ENCODE assay signal across 1 cellular context in genomic region chr17:48514483-48514876, GRCh38.
TF ChIP-seq lines count a peak whose summit lies in the region.

No MANE protein-coding gene starts in this region.

TF ChIP-seq in GM23338, 12 proteins besides CTCF, POLR2A, EP300 and RAD21 (continued from another document):
- TF ChIP-seq CREB1 (CRISPR knock-in tag; IDR thresholded peaks at IDR 0.05; ENCODE audit: low read depth) (no peak), ZNF331 (CRISPR knock-in tag; IDR thresholded peaks at IDR 0.05; ENCODE audit: low read depth) (no peak), ZNF114 (CRISPR knock-in tag; IDR thresholded peaks at IDR 0.05) (no peak)
- TF ChIP-seq, protein P1, sequence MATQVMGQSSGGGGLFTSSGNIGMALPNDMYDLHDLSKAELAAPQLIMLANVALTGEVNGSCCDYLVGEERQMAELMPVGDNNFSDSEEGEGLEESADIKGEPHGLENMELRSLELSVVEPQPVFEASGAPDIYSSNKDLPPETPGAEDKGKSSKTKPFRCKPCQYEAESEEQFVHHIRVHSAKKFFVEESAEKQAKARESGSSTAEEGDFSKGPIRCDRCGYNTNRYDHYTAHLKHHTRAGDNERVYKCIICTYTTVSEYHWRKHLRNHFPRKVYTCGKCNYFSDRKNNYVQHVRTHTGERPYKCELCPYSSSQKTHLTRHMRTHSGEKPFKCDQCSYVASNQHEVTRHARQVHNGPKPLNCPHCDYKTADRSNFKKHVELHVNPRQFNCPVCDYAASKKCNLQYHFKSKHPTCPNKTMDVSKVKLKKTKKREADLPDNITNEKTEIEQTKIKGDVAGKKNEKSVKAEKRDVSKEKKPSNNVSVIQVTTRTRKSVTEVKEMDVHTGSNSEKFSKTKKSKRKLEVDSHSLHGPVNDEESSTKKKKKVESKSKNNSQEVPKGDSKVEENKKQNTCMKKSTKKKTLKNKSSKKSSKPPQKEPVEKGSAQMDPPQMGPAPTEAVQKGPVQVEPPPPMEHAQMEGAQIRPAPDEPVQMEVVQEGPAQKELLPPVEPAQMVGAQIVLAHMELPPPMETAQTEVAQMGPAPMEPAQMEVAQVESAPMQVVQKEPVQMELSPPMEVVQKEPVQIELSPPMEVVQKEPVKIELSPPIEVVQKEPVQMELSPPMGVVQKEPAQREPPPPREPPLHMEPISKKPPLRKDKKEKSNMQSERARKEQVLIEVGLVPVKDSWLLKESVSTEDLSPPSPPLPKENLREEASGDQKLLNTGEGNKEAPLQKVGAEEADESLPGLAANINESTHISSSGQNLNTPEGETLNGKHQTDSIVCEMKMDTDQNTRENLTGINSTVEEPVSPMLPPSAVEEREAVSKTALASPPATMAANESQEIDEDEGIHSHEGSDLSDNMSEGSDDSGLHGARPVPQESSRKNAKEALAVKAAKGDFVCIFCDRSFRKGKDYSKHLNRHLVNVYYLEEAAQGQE (IDR thresholded peaks at IDR 0.05; ENCODE audit: unreplicated experiment), result no peak
